ENCODE assay signal across 7 cellular contexts in genomic region chr19:14073925-14074838, GRCh38. TPM values are rescaled to one million over a fixed set of nuclear protein-coding genes. Genes with fewer than 3 reads are reported as not detected.
DNase-seq lines count a peak whose midpoint lies in the region; ATAC-seq, FAIRE-seq and TF ChIP-seq lines count a peak whose summit lies in the region.

No MANE protein-coding gene starts in this region.

- H3K4me1 Mint-ChIP-seq in stimulated activated naive B cell treated with anti-CD40 and anti-IgM and Interleukin-4, amounts not matched to agents 10 μg/mL and 1 μg/mL and 100 μg/mL, for 72 hours, result peaks cover 12 to 24% of the 10 kb centered on the region in 2 donors

- CTCF ChIA-PET in GM12878 (lab: Yijun Ruan, JAX), result interaction anchor here (0.6 to 6.7 kb wide), 12 partner anchors 8 to 477 kb away, joined by 3 to 152 read pairs (median 8); partner anchors contain the start of genes ASF1B, NANOS3 and RLN3

- H3K27ac Mint-ChIP-seq in stimulated activated naive B cell treated with anti-CD40 and anti-IgM and Interleukin-4, amounts not matched to agents 10 μg/mL and 1 μg/mL and 100 μg/mL, for 72 hours, result peak overlapping the region; percentile 63

- H3K9me2 ChIP-seq in Loucy (replicated peaks; ENCODE audit: low read depth, low read length), result no peaks in the 10 kb centered on the region

- H3K36me3 Mint-ChIP-seq in stimulated activated naive B cell treated with anti-CD40 and anti-IgM and Interleukin-4, amounts not matched to agents 10 μg/mL and 1 μg/mL and 100 μg/mL, for 72 hours, result no peaks in the 10 kb centered on the region

- no peak overlapping the region for H3K27ac ChIP-seq in GM12878 (ENCODE audit: control insufficient read depth, insufficient read depth)

- no peak for TF ChIP-seq RAD21 in GM12878 (IDR thresholded peaks at IDR 0.05; ENCODE audit: insufficient read depth, low read depth, low read length)

- H3K9ac ChIP-seq in Loucy (ENCODE audit: low read depth, low read length, poor library complexity, severe bottlenecking) (peak overlapping the region; percentile 79), GM12878 (ENCODE audit: control insufficient read depth, insufficient read depth, low read length) (peak overlapping the region; percentile 42; the same call in 1 of the 2 replicates)

- ATAC-seq in GM12878, result peak; percentile 4
- peak; percentile 4 to 6 for ATAC-seq in stimulated activated naive B cell treated with anti-CD40 and anti-IgM and Interleukin-4, amounts not matched to agents 10 μg/mL and 1 μg/mL and 100 μg/mL, for 72 hours (replicated peaks)
- ATAC-seq in GM21367 (IDR thresholded peaks at IDR 0.05; ENCODE audit: unreplicated experiment), result no peak
- no peak for ATAC-seq in GM21737 (IDR thresholded peaks at IDR 0.05; ENCODE audit: unreplicated experiment)

- no peak for FAIRE-seq in GM12878 (lab: Jason Lieb, UNC)

- no peaks in the 10 kb centered on the region for H3K9me3 Mint-ChIP-seq in stimulated activated naive B cell treated with anti-CD40 and anti-IgM and Interleukin-4, amounts not matched to agents 10 μg/mL and 1 μg/mL and 100 μg/mL, for 72 hours

- H3K4me3 ChIP-seq in GM12864 (ENCODE audit: low read depth, low read length) (peak overlapping the region; percentile 64), Loucy (ENCODE audit: low read length, poor library complexity, severe bottlenecking) (peak overlapping the region; percentile 84), GM12878 (peak overlapping the region; percentile 81), kidney epithelial cell (ENCODE audit: low read depth, low read length) (peak overlapping the region; percentile 78)

- TF ChIP-seq CTCF in GM12864 (IDR thresholded peaks at IDR 0.05; ENCODE audit: low read depth, low read length, missing control alignments), result no peak
- no peak for TF ChIP-seq CTCF in Loucy (conservative IDR thresholded peaks at IDR 0.05; ENCODE audit: low read length)
- TF ChIP-seq CTCF in GM12878 (IDR thresholded peaks at IDR 0.05 in 2 of 3, conservative IDR thresholded peaks at IDR 0.05 in 1 of 3; ENCODE audit: control insufficient read depth in 2 of 3, extremely low read depth in 1 of 3, insufficient read depth in 1 of 3, low read depth in 3 of 3, low read length in 3 of 3), result no peak
- TF ChIP-seq CTCF in kidney epithelial cell (IDR thresholded peaks at IDR 0.05; ENCODE audit: insufficient read depth, low read length, poor library complexity, severe bottlenecking), result no peak

- H4K20me1 ChIP-seq in Loucy (ENCODE audit: insufficient read depth, low read length, poor library complexity, severe bottlenecking) (no peaks in the 10 kb centered on the region), GM12878 (ENCODE audit: control insufficient read depth, insufficient read depth) (no peaks in the 10 kb centered on the region)

- intact Hi-C loops in GM12878 (cut with micrococcal nuclease; ENCODE audit: unreplicated experiment), result loop anchor here (5.0 kb wide), 1 partner anchor 273 kb away; no protein-coding TSS in a partner anchor

- no TSS peak for BruUV-seq in GM12878 (replicated peaks; lab: Mats Ljungman, UMichigan)

- H3F3A ChIP-seq in Loucy (ENCODE audit: low read depth), result no peaks in the 10 kb centered on the region

- 6% methylated on average over 44 of the region's 44 CpGs for WGBS in GM12878 (ENCODE audit: insufficient coverage, insufficient replicate concordance, low lambda C conversion rate, missing lambda C conversion rate)

- POLR2A ChIA-PET in GM12878 (lab: Charles Lee), result interaction anchor here (0.5 to 1.1 kb wide), 5 partner anchors 8 to 127 kb away, joined by 3 to 6 read pairs (median 4); partner anchors contain the start of gene ASF1B

- SMC1A ChIA-PET in GM12878 (lab: Charles Lee; ENCODE audit: uncharacterized antibody, unreplicated experiment), result interaction anchor here (0.6 to 5.4 kb wide), 3 partner anchors 121 to 202 kb away, joined by 3 to 47 read pairs (median 4); partner anchors contain the start of gene NANOS3

- peak overlapping the region; percentile 86 to 88 for H3K4me3 Mint-ChIP-seq in stimulated activated naive B cell treated with anti-CD40 and anti-IgM and Interleukin-4, amounts not matched to agents 10 μg/mL and 1 μg/mL and 100 μg/mL, for 72 hours

- H3K4me2 ChIP-seq in Loucy (ENCODE audit: low read depth, low read length, poor library complexity, severe bottlenecking) (peak overlapping the region; percentile 97), GM12878 (ENCODE audit: control insufficient read depth, insufficient read depth) (peak overlapping the region; percentile 100)

- no peak for DNase-seq in GM12864 (ENCODE audit: low read depth)
- no peak for DNase-seq in GM12878 (ENCODE audit: low read depth, low spot score)
- no peak for DNase-seq in kidney epithelial cell (ENCODE audit: low read depth)
- peak; percentile 26 for DNase-seq in stimulated activated naive B cell treated with anti-CD40 and anti-IgM and Interleukin-4, amounts not matched to agents 10 μg/mL and 1 μg/mL and 100 μg/mL, for 72 hours

- H3K4me1 ChIP-seq in Loucy (ENCODE audit: insufficient read depth, low read length, poor library complexity, severe bottlenecking) (peaks cover 17% of the 10 kb centered on the region), GM12878 (ENCODE audit: control insufficient read depth, insufficient read depth, low read length) (peaks cover 19% of the 10 kb centered on the region)

- no peak for TF ChIP-seq EP300 in GM12878 (IDR thresholded peaks at IDR 0.05; ENCODE audit: borderline replicate concordance in 1 of 2, control insufficient read depth in 1 of 2, low read depth in 2 of 2, low read length in 2 of 2)

- RAD21 ChIA-PET in GM12878 (lab: Charles Lee; ENCODE audit: unreplicated experiment), result interaction anchor here (0.6 to 3.0 kb wide), 4 partner anchors 40 to 279 kb away, joined by 3 to 15 read pairs (median 12); partner anchors contain the start of genes ASF1B and IL27RA

- H3K9me3 ChIP-seq in Loucy (ENCODE audit: insufficient read depth, low read depth, low read length) (no peaks in the 10 kb centered on the region), GM12878 (replicated peaks; ENCODE audit: control insufficient read depth, insufficient read depth, low read length) (no peaks in the 10 kb centered on the region)

- peaks cover 3 to 7% of the 10 kb centered on the region in 2 donors for H3K27me3 Mint-ChIP-seq in stimulated activated naive B cell treated with anti-CD40 and anti-IgM and Interleukin-4, amounts not matched to agents 10 μg/mL and 1 μg/mL and 100 μg/mL, for 72 hours

- no peaks in the 10 kb centered on the region for H3K36me3 ChIP-seq in Loucy (ENCODE audit: insufficient read depth, low read length)
- no peaks in the 10 kb centered on the region for H3K36me3 ChIP-seq in GM12878 (ENCODE audit: control insufficient read depth in 2 of 2, insufficient read depth in 2 of 2, low read length in 1 of 2)
- H3K36me3 ChIP-seq in kidney epithelial cell (ENCODE audit: control insufficient read depth, insufficient read depth, low read length), result no peaks in the 10 kb centered on the region

- no peak for TF ChIP-seq POLR2A in GM12878 (IDR thresholded peaks at IDR 0.05; ENCODE audit: low read depth, low read length)

- H2AFZ ChIP-seq in Loucy (ENCODE audit: low read length) (peak overlapping the region; percentile 95), GM12878 (ENCODE audit: control insufficient read depth, low read depth, low read length) (peak overlapping the region; percentile 57)

- H3K79me2 ChIP-seq in Loucy (ENCODE audit: insufficient read depth, low read length) (peaks cover 8% of the 10 kb centered on the region; the same call in 1 of the 2 replicates), GM12878 (ENCODE audit: control insufficient read depth, insufficient read depth, low read length) (no peaks in the 10 kb centered on the region)

- in situ Hi-C loops in GM12878 (cut with MboI), result loop anchor here (5.0 to 25.0 kb wide), 3 partner anchors 192 to 787 kb away; no protein-coding TSS in a partner anchor

- H3K27me3 ChIP-seq in Loucy (ENCODE audit: insufficient read depth, low read length, poor library complexity, severe bottlenecking), result no peaks in the 10 kb centered on the region
- no peaks in the 10 kb centered on the region for H3K27me3 ChIP-seq in GM12878 (replicated peaks in 1 of 2; ENCODE audit: control insufficient read depth in 2 of 2, insufficient read depth in 2 of 2, low read length in 1 of 2)
- no peaks in the 10 kb centered on the region for H3K27me3 ChIP-seq in kidney epithelial cell (ENCODE audit: control insufficient read depth, insufficient read depth, low read length)

RNA-seq across cellular contexts. Expression of gene MISP3, which starts 1.6 kb away (rescaled TPM):
- total RNA-seq in GM12878 (2013; cell fraction: nucleolus; rRNA removed), result 1.8 and 2.4 TPM in 2 replicates
- total RNA-seq in GM12878 (2014; rRNA removed) (0.90 and 0.93 TPM in 2 replicates), GM12878 (2014; rRNA removed; fragmentation: Illumina TruSeq; extraction: Trizol) (0.51 and 0.63 TPM in 2 replicates), GM12878 (2021) (1.2 and 1.7 TPM in 2 replicates), kidney epithelial cell (0.68 and 1.5 TPM in 2 replicates)
- not detected for polyA plus RNA-seq in GM12878 (2011; ENCODE audit: low read depth)
- polyA plus RNA-seq in GM12878 (2011; rRNA removed) (0.56 and 0.98 TPM in 2 replicates), GM12878 (2014; fragmentation: Illumina TruSeq; extraction: Trizol) (0.46 TPM in 2 replicates), GM12878 (2014; fragmentation: Nextera tagmentation; extraction: Ambion mirVana) (under 1 TPM; 0.07 to 0.11 TPM), GM12878 (2014; rRNA removed) (1.4 and 1.7 TPM in 2 replicates), GM12878 (2016; fragmentation: Nextera tagmentation; extraction: Ambion mirVana) (under 1 TPM; 0.52 to 0.66 TPM)
- 1.4 and 1.8 TPM in 2 replicates for polyA plus RNA-seq in GM12878 (2011; cell fraction: cytosol; rRNA removed)
- polyA plus RNA-seq in GM12878 (2011; cell fraction: nucleus; rRNA removed), result 6.0 TPM in 2 replicates
- polyA plus RNA-seq in GM12878 (2012), result 0.89 and 1.0 TPM in 2 replicates
- polyA minus RNA-seq in GM12878 (2011; rRNA and poly(A)+ RNA removed), result 0.15 and 0.41 TPM in 2 replicates
- not detected in 2 replicates for polyA minus RNA-seq in GM12878 (2011; cell fraction: cytosol; rRNA and poly(A)+ RNA removed)
- polyA minus RNA-seq in GM12878 (2011; cell fraction: nucleus; rRNA and poly(A)+ RNA removed), result 1.2 and 2.5 TPM in 2 replicates

RNA-seq across cellular contexts. Expression of gene C19orf67, which starts 11.4 kb away (rescaled TPM):
- total RNA-seq in GM12878 (2013; cell fraction: nucleolus; rRNA removed), result 1.4 TPM in 1 of 2 replicates, not detected in the other
- total RNA-seq in GM12878 (2014; rRNA removed) (not detected in 2 replicates), GM12878 (2014; rRNA removed; fragmentation: Illumina TruSeq; extraction: Trizol) (not detected in 2 replicates), GM12878 (2021) (not detected in 2 replicates), kidney epithelial cell (not detected in 2 replicates)
- polyA plus RNA-seq in GM12878 (2011; ENCODE audit: low read depth), result not detected
- polyA plus RNA-seq in GM12878 (2011; rRNA removed) (not detected in 2 replicates), GM12878 (2014; fragmentation: Illumina TruSeq; extraction: Trizol) (not detected in 2 replicates), GM12878 (2014; fragmentation: Nextera tagmentation; extraction: Ambion mirVana) (not detected), GM12878 (2014; rRNA removed) (not detected in 2 replicates), GM12878 (2016; fragmentation: Nextera tagmentation; extraction: Ambion mirVana) (under 1 TPM in 1 of 2 experiments, not detected in 1; 0.14 TPM)
- not detected in 2 replicates for polyA plus RNA-seq in GM12878 (2011; cell fraction: cytosol; rRNA removed)
- 0.27 and 0.35 TPM in 2 replicates for polyA plus RNA-seq in GM12878 (2011; cell fraction: nucleus; rRNA removed)
- polyA plus RNA-seq in GM12878 (2012), result 0.10 TPM in 1 of 2 replicates, not detected in the other
- not detected in 2 replicates for polyA minus RNA-seq in GM12878 (2011; rRNA and poly(A)+ RNA removed)
- polyA minus RNA-seq in GM12878 (2011; cell fraction: cytosol; rRNA and poly(A)+ RNA removed), result not detected in 2 replicates
- 0.36 and 0.67 TPM in 2 replicates for polyA minus RNA-seq in GM12878 (2011; cell fraction: nucleus; rRNA and poly(A)+ RNA removed)

RNA-seq across cellular contexts. Expression of gene PALM3, which starts 12.3 kb away (rescaled TPM):
- total RNA-seq in GM12878 (2013; cell fraction: nucleolus; rRNA removed), result not detected in 2 replicates
- total RNA-seq in GM12878 (2014; rRNA removed) (not detected in 2 replicates), GM12878 (2014; rRNA removed; fragmentation: Illumina TruSeq; extraction: Trizol) (not detected in 2 replicates), GM12878 (2021) (not detected in 2 replicates), kidney epithelial cell (not detected in 2 replicates)
- not detected for polyA plus RNA-seq in GM12878 (2011; ENCODE audit: low read depth)
- polyA plus RNA-seq in GM12878 (2011; rRNA removed) (not detected in 2 replicates), GM12878 (2014; fragmentation: Illumina TruSeq; extraction: Trizol) (not detected in 2 replicates), GM12878 (2014; fragmentation: Nextera tagmentation; extraction: Ambion mirVana) (not detected), GM12878 (2014; rRNA removed) (not detected in 2 replicates), GM12878 (2016; fragmentation: Nextera tagmentation; extraction: Ambion mirVana) (under 1 TPM in 1 of 2 experiments, not detected in 1; 0.07 TPM)
- 0.03 TPM in 1 of 2 replicates, not detected in the other for polyA plus RNA-seq in GM12878 (2011; cell fraction: cytosol; rRNA removed)
- 0.07 TPM in 1 of 2 replicates, not detected in the other for polyA plus RNA-seq in GM12878 (2011; cell fraction: nucleus; rRNA removed)
- not detected in 2 replicates for polyA plus RNA-seq in GM12878 (2012)
- not detected in 2 replicates for polyA minus RNA-seq in GM12878 (2011; rRNA and poly(A)+ RNA removed)
- not detected in 2 replicates for polyA minus RNA-seq in GM12878 (2011; cell fraction: cytosol; rRNA and poly(A)+ RNA removed)
- not detected in 2 replicates for polyA minus RNA-seq in GM12878 (2011; cell fraction: nucleus; rRNA and poly(A)+ RNA removed)

RNA-seq across cellular contexts. Expression of gene SAMD1, which starts 16.4 kb away (rescaled TPM):
- total RNA-seq in GM12878 (2013; cell fraction: nucleolus; rRNA removed), result 9.9 and 11.1 TPM in 2 replicates
- total RNA-seq in GM12878 (2014; rRNA removed) (35.0 and 41.4 TPM in 2 replicates), GM12878 (2014; rRNA removed; fragmentation: Illumina TruSeq; extraction: Trizol) (20.7 and 22.7 TPM in 2 replicates), GM12878 (2021) (71.7 and 74.5 TPM in 2 replicates), kidney epithelial cell (21.8 and 42.0 TPM in 2 replicates)
- 12.1 TPM for polyA plus RNA-seq in GM12878 (2011; ENCODE audit: low read depth)
- polyA plus RNA-seq in GM12878 (2011; rRNA removed) (9.6 and 15.9 TPM in 2 replicates), GM12878 (2014; fragmentation: Illumina TruSeq; extraction: Trizol) (16.2 and 27.8 TPM in 2 replicates), GM12878 (2014; fragmentation: Nextera tagmentation; extraction: Ambion mirVana) (1 to 10 TPM; 3.0 to 5.4 TPM), GM12878 (2014; rRNA removed) (39.3 and 50.7 TPM in 2 replicates), GM12878 (2016; fragmentation: Nextera tagmentation; extraction: Ambion mirVana) (1 to 10 TPM; 5.9 to 6.3 TPM)
- polyA plus RNA-seq in GM12878 (2011; cell fraction: cytosol; rRNA removed), result 25.3 and 28.7 TPM in 2 replicates
- polyA plus RNA-seq in GM12878 (2011; cell fraction: nucleus; rRNA removed), result 114 and 178 TPM in 2 replicates
- polyA plus RNA-seq in GM12878 (2012), result 23.2 and 27.9 TPM in 2 replicates
- polyA minus RNA-seq in GM12878 (2011; rRNA and poly(A)+ RNA removed), result 5.1 and 13.5 TPM in 2 replicates
- 17.4 and 18.0 TPM in 2 replicates for polyA minus RNA-seq in GM12878 (2011; cell fraction: cytosol; rRNA and poly(A)+ RNA removed)
- 3.3 and 7.6 TPM in 2 replicates for polyA minus RNA-seq in GM12878 (2011; cell fraction: nucleus; rRNA and poly(A)+ RNA removed)

RNA-seq across cellular contexts. Expression of gene IL27RA, which starts 42.6 kb away (rescaled TPM):
- 30.7 and 34.5 TPM in 2 replicates for total RNA-seq in GM12878 (2013; cell fraction: nucleolus; rRNA removed)
- 44.6 and 48.7 TPM in 2 replicates for total RNA-seq in GM12878 (2014; rRNA removed)
- 26.3 and 30.0 TPM in 2 replicates for total RNA-seq in GM12878 (2014; rRNA removed; fragmentation: Illumina TruSeq; extraction: Trizol)
- 51.4 and 52.3 TPM in 2 replicates for total RNA-seq in GM12878 (2021)
- polyA plus RNA-seq in GM12878 (2011; ENCODE audit: low read depth), result 7.8 TPM
- 43.0 and 63.5 TPM in 2 replicates for polyA plus RNA-seq in GM12878 (2011; rRNA removed)
- 63.1 and 75.8 TPM in 2 replicates for polyA plus RNA-seq in GM12878 (2011; cell fraction: cytosol; rRNA removed)
- polyA plus RNA-seq in GM12878 (2011; cell fraction: nucleus; rRNA removed), result 51.9 and 54.3 TPM in 2 replicates
- polyA plus RNA-seq in GM12878 (2012), result 15.1 and 16.4 TPM in 2 replicates
- 19.6 and 36.1 TPM in 2 replicates for polyA plus RNA-seq in GM12878 (2014; fragmentation: Illumina TruSeq; extraction: Trizol)
- polyA plus RNA-seq in GM12878 (2014; fragmentation: Nextera tagmentation; extraction: Ambion mirVana), result 10 to 100 TPM in 1 of 2 experiments, 1 to 10 TPM in 1; 8.4 to 13.1 TPM
- 40.8 and 43.0 TPM in 2 replicates for polyA plus RNA-seq in GM12878 (2014; rRNA removed)
- polyA plus RNA-seq in GM12878 (2016; fragmentation: Nextera tagmentation; extraction: Ambion mirVana), result 10 to 100 TPM; 41.6 to 48.4 TPM
- 25.6 and 49.2 TPM in 2 replicates for polyA minus RNA-seq in GM12878 (2011; rRNA and poly(A)+ RNA removed)
- polyA minus RNA-seq in GM12878 (2011; cell fraction: cytosol; rRNA and poly(A)+ RNA removed), result 21.1 and 22.8 TPM in 2 replicates
- 11.4 and 17.2 TPM in 2 replicates for polyA minus RNA-seq in GM12878 (2011; cell fraction: nucleus; rRNA and poly(A)+ RNA removed)
- total RNA-seq in kidney epithelial cell, result 4.1 and 7.5 TPM in 2 replicates

Comparison
In these comparisons a context has a peak if more than half of its experiments do, and no peak if none do; other contexts are left out.
1. ATAC-seq: peak in GM12878 (single experiment) and stimulated activated naive B cell treated with anti-CD40 and anti-IgM and Interleukin-4, amounts not matched to agents 10 μg/mL and 1 μg/mL and 100 μg/mL, for 72 hours (2 of 2); none in GM21367 (single experiment) and GM21737 (single experiment).
2. Peak in every context shown above with its lines, with median percentiles within 50 percentile points of each other: H3K4me3 ChIP-seq.